Comparison of ENCODE assay signal across 19 cellular contexts in the genomic region with DNA sequence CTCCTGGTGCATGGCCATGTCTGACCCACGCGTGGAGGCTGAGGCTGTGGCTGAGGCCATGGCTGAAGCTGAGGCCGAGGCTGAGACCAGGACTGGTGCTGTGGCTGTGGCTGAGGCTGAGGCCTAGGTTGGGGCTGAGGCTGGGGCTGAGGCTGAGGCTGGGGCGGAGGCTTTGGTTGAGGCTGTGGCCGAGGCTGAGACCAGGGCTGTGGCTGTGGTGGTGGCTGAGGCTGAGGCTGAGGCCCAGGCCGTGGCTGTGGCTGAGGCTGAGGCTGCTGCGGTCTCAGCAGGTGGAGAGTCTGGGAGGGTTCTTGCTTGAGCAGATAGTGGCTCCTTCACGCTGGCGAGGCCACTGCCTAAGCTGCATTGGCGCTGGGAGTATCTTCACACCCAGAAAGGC.
A peak's percentile ranks its signal among the peaks of the same experiment; 100 is the strongest.
DNase-seq lines count a peak whose midpoint lies in the region; ATAC-seq and TF ChIP-seq lines count a peak whose summit lies in the region.
"Had no signal": no experiment of that assay in that cellular context is flagged by ENCODE, and none has a peak within 500 bp of the region (broad histone marks: within the 10 kb centered on the region; RNA-seq: fewer than 3 reads in every experiment).

No MANE protein-coding gene starts in this region.

- H2AFZ ChIP-seq in mammary epithelial cell (ENCODE audit: low read depth, low read length), result no peak overlapping the region

- TF ChIP-seq CTCF in heart right ventricle (IDR thresholded peaks at IDR 0.05) (no peak), colonic mucosa (IDR thresholded peaks at IDR 0.05) (no peak), natural killer cell (IDR thresholded peaks at IDR 0.05) (no peak), mammary epithelial cell (conservative IDR thresholded peaks at IDR 0.05 in 1 of 2, IDR thresholded peaks at IDR 0.05 in 1 of 2; ENCODE audit: extremely low read depth in 1 of 2, insufficient read depth in 1 of 2, low read depth in 1 of 2, low read length in 2 of 2) (no peak)

- H3K9ac ChIP-seq in colonic mucosa (ENCODE audit: low read depth in 2 of 2, low read length in 2 of 2) (no peak overlapping the region), mammary epithelial cell (ENCODE audit: insufficient read depth, low read length) (no peak overlapping the region)

- no peaks in the 10 kb centered on the region for H3K9me3 Mint-ChIP-seq in natural killer cell

- intact Hi-C loops in heart right ventricle (cut with DNase I) (no loop called here), left ventricle myocardium superior (cut with micrococcal nuclease) (no loop called here), colonic mucosa (cut with DNase I) (no loop called here), natural killer cell (cut with micrococcal nuclease) (no loop called here), mammary epithelial cell (cut with micrococcal nuclease) (no loop called here)

- H3K27ac Mint-ChIP-seq in natural killer cell, result peak overlapping the region; percentile 77 to 82
- H3K27ac Mint-ChIP-seq: IgD-negative memory B cell had no signal

- peaks cover 2% of the 10 kb centered on the region for H3K79me2 ChIP-seq in mammary epithelial cell (ENCODE audit: insufficient read depth, low read length)

- H3K9me3 ChIP-seq in heart right ventricle, result peaks cover 0 to 1% (median 0%) of the 10 kb centered on the region in 11 donors
- no peaks in the 10 kb centered on the region for H3K9me3 ChIP-seq in colonic mucosa
- H3K9me3 ChIP-seq in mammary epithelial cell (replicated peaks; ENCODE audit: insufficient read depth, low read length), result no peaks in the 10 kb centered on the region

- H3K36me3 Mint-ChIP-seq in natural killer cell, result peaks cover 6% of the 10 kb centered on the region

- H3K27me3 ChIP-seq in heart right ventricle, result no peaks in the 10 kb centered on the region
- no peaks in the 10 kb centered on the region for H3K27me3 ChIP-seq in colonic mucosa
- no peaks in the 10 kb centered on the region for H3K27me3 ChIP-seq in mammary epithelial cell (ENCODE audit: insufficient read depth, low read length)

- in situ Hi-C loops in mammary epithelial cell (cut with MboI; ENCODE audit: low sequenced_read_pairs in 2 of 2), result no loop called here

- CTCF ChIA-PET in mammary epithelial cell (lab: Charles Lee; ENCODE audit: low non-redundant PET), result no interaction called here

- H3K4me3 Mint-ChIP-seq in natural killer cell, result no peak overlapping the region
- H3K4me3 Mint-ChIP-seq: CD4-positive, CD25-positive, alpha-beta regulatory T cell; IgD-negative memory B cell had no signal

- H3K4me1 Mint-ChIP-seq in natural killer cell, result peaks cover 37 to 45% of the 10 kb centered on the region in 2 donors

- H3K27me3 Mint-ChIP-seq in natural killer cell (ENCODE audit: low read depth in 2 of 2), result no peaks in the 10 kb centered on the region
- H3K27me3 Mint-ChIP-seq: CD4-positive, CD25-positive, alpha-beta regulatory T cell; IgD-negative memory B cell had no signal

- dilution Hi-C loops in mammary epithelial cell (cut with HindIII; ENCODE audit: low sequenced_read_pairs), result no loop called here

- H3K4me1 ChIP-seq in heart right ventricle (peaks cover 0 to 5% (median 0%) of the 10 kb centered on the region in 9 donors), colonic mucosa (no peaks in the 10 kb centered on the region), mammary epithelial cell (ENCODE audit: insufficient read depth, low read length) (no peaks in the 10 kb centered on the region)

- H3K4me2 ChIP-seq in mammary epithelial cell (ENCODE audit: insufficient read depth, low read depth, low read length), result no peak overlapping the region

- no peaks in the 10 kb centered on the region for H4K20me1 ChIP-seq in mammary epithelial cell (ENCODE audit: insufficient read depth, low read length)

- 87 to 93% methylated on average over 10 of the region's 10 CpGs for WGBS in heart right ventricle, 2 donors
- WGBS in mammary epithelial cell (ENCODE audit: low coverage, missing lambda C conversion rate), result 89% methylated on average over 10 of the region's 10 CpGs

- DNase-seq in heart right ventricle, result no peak
- no peak for DNase-seq in left ventricle myocardium superior
- DNase-seq in colonic mucosa, result peak; percentile 12
- no peak for DNase-seq in natural killer cell
- no peak for DNase-seq in mammary epithelial cell
- no peak for DNase-seq in activated effector memory CD4-positive, alpha-beta T cell treated with anti-CD3 and anti-CD28 coated beads, Interleukin-2, amount 50 U/mL, for 16 hours
- DNase-seq: AML-193; Calu3; CD4-positive, CD25-positive, alpha-beta regulatory T cell; NCI-H1436; NCI-H2107; NCI-H226; NCI-H526 treated with DMSO at 0.1 percent for 48 hours; NK-92 treated with Interleukin-12 subunit alpha and Interleukin-12 subunit beta, amount 100 ng/mL, for 24 hours; OCI-M1 had no signal

- H3K4me3 ChIP-seq in heart right ventricle, result no peak overlapping the region
- no peak overlapping the region for H3K4me3 ChIP-seq in colonic mucosa
- no peak overlapping the region for H3K4me3 ChIP-seq in mammary epithelial cell (replicated peaks in 1 of 3; ENCODE audit: insufficient read depth in 1 of 3, low read depth in 2 of 3, low read length in 3 of 3)

- H3K27ac ChIP-seq in heart right ventricle, result no peak overlapping the region
- H3K27ac ChIP-seq in colonic mucosa, result no peak overlapping the region
- no peak overlapping the region for H3K27ac ChIP-seq in mammary epithelial cell (ENCODE audit: insufficient read depth, low read depth, low read length)
- H3K27ac ChIP-seq: RWPE1 had no signal

- no TSS peak for BruUV-seq in mammary epithelial cell (replicated peaks; lab: Mats Ljungman, UMichigan)

- ATAC-seq in heart right ventricle, result peak in 5 of 8 donors; percentile 9 to 33 (median 19)
- ATAC-seq in left ventricle myocardium superior, result no peak
- peak; percentile 31 to 70 (median 40) for ATAC-seq in natural killer cell
- ATAC-seq in HG03342 (IDR thresholded peaks at IDR 0.05; ENCODE audit: unreplicated experiment), result no peak
- ATAC-seq: HCT116 had no signal

- H3K36me3 ChIP-seq in heart right ventricle, result peaks cover 0 to 50% (median 21%) of the 10 kb centered on the region in 9 donors
- H3K36me3 ChIP-seq in colonic mucosa, result peaks cover 11% of the 10 kb centered on the region
- peaks cover 11% of the 10 kb centered on the region for H3K36me3 ChIP-seq in mammary epithelial cell (ENCODE audit: insufficient read depth, low read length)

Comparison
In these comparisons a context has a peak if more than half of its experiments do, and no peak if none do; other contexts are left out.
1. ATAC-seq: peak in heart right ventricle (5 of 8) and natural killer cell (3 of 3); none in left ventricle myocardium superior (single experiment) and HG03342 (single experiment).